8 cellular contexts compared by ENCODE assay signal in genomic region chr3:43285644-43286043, GRCh38. TPM values are rescaled to one million over a fixed set of nuclear protein-coding genes. Genes with fewer than 3 reads are reported as not detected.
A peak's percentile ranks its signal among the peaks of the same experiment; 100 is the strongest.
DNase-seq lines count a peak whose midpoint lies in the region; ATAC-seq, FAIRE-seq and TF ChIP-seq lines count a peak whose summit lies in the region.

No MANE protein-coding gene starts in this region.

- H3K27me3 Mint-ChIP-seq in mesothelial cell of epicardium (ENCODE audit: low read depth): peaks cover 16% of the 10 kb centered on the region

- in situ Hi-C loops in GM12878 (cut with MboI): no loop called here

- no peak for FAIRE-seq in GM12878 (lab: Jason Lieb, UNC)
- no peak for FAIRE-seq in urothelium cell line (lab: Jason Lieb, UNC)

- H3K4me1 ChIP-seq in GM12878 (ENCODE audit: control insufficient read depth, insufficient read depth, low read length) (peaks cover 5% of the 10 kb centered on the region; the same call in 1 of the 2 replicates), upper lobe of left lung (peaks cover 20 to 40% (median 26%) of the 10 kb centered on the region in 4 donors)

- H3K9ac ChIP-seq in GM12878 (ENCODE audit: control insufficient read depth, insufficient read depth, low read length): no peak overlapping the region

- no peak for ATAC-seq in Right ventricle myocardium superior (ENCODE audit: poor library complexity)
- no peak for ATAC-seq in left cardiac atrium
- no peak for ATAC-seq in GM12878
- no peak for ATAC-seq in upper lobe of left lung (ENCODE audit: low FRiP score in 2 of 2)

- H3K27me3 ChIP-seq in GM12878 (replicated peaks in 1 of 2; ENCODE audit: control insufficient read depth in 2 of 2, insufficient read depth in 2 of 2, low read length in 1 of 2): peaks cover 0 to 2% of the 10 kb centered on the region in 2 experiments; a peak in 1 of 4 replicates
- no peaks in the 10 kb centered on the region for H3K27me3 ChIP-seq in upper lobe of left lung

- H3K36me3 ChIP-seq in GM12878 (ENCODE audit: control insufficient read depth in 2 of 2, insufficient read depth in 2 of 2, low read length in 1 of 2): peaks cover 0 to 8% of the 10 kb centered on the region in 2 experiments; a peak in 1 of 4 replicates
- no peaks in the 10 kb centered on the region for H3K36me3 ChIP-seq in upper lobe of left lung

- POLR2A ChIA-PET in GM12878 (lab: Charles Lee): interaction anchor here (0.8 kb wide), 1 partner anchor 9 kb away, joined by 3 read pairs; no protein-coding TSS in a partner anchor

- H3K27ac ChIP-seq in GM12878 (ENCODE audit: control insufficient read depth, insufficient read depth): no peak overlapping the region
- peak overlapping the region; percentile 88 to 98 (median 96) for H3K27ac ChIP-seq in upper lobe of left lung

- TF ChIP-seq EP300 in GM12878 (IDR thresholded peaks at IDR 0.05; ENCODE audit: borderline replicate concordance in 1 of 2, control insufficient read depth in 1 of 2, low read depth in 2 of 2, low read length in 2 of 2): no peak
- TF ChIP-seq EP300 in upper lobe of left lung (IDR thresholded peaks at IDR 0.05): no peak

- H3K36me3 Mint-ChIP-seq in mesothelial cell of epicardium: no peaks in the 10 kb centered on the region

- RAD21 ChIA-PET in GM12878 (lab: Charles Lee; ENCODE audit: unreplicated experiment): interaction anchor here (1.6 kb wide), 1 partner anchor 11 kb away, joined by 5 read pairs; no protein-coding TSS in a partner anchor

- peaks cover 38% of the 10 kb centered on the region for H3K79me2 ChIP-seq in GM12878 (ENCODE audit: control insufficient read depth, insufficient read depth, low read length)

- peaks cover 33% of the 10 kb centered on the region for H3K4me1 Mint-ChIP-seq in mesothelial cell of epicardium

- H3K27ac Mint-ChIP-seq in mesothelial cell of epicardium: no peak overlapping the region

- no peaks in the 10 kb centered on the region for H3K9me3 ChIP-seq in GM12878 (replicated peaks; ENCODE audit: control insufficient read depth, insufficient read depth, low read length)
- no peaks in the 10 kb centered on the region for H3K9me3 ChIP-seq in upper lobe of left lung

- BruUV-seq in GM12878 (replicated peaks; lab: Mats Ljungman, UMichigan): no TSS peak

- H3K4me3 ChIP-seq in GM12878: no peak overlapping the region
- peak overlapping the region in 3 of 4 donors; percentile 62 to 71 (median 70) for H3K4me3 ChIP-seq in upper lobe of left lung

- TF ChIP-seq CTCF in GM12878 (IDR thresholded peaks at IDR 0.05 in 2 of 3, conservative IDR thresholded peaks at IDR 0.05 in 1 of 3; ENCODE audit: control insufficient read depth in 2 of 3, extremely low read depth in 1 of 3, insufficient read depth in 1 of 3, low read depth in 3 of 3, low read length in 3 of 3) (no peak), mesothelial cell of epicardium (IDR thresholded peaks at IDR 0.05; ENCODE audit: unreplicated experiment) (no peak), upper lobe of left lung (IDR thresholded peaks at IDR 0.05) (no peak)

- no peaks in the 10 kb centered on the region for H3K9me3 Mint-ChIP-seq in mesothelial cell of epicardium

- H2AFZ ChIP-seq in GM12878 (ENCODE audit: control insufficient read depth, low read depth, low read length): no peak overlapping the region

- SMC1A ChIA-PET in GM12878 (lab: Charles Lee; ENCODE audit: uncharacterized antibody, unreplicated experiment): interaction anchor here (1.2 to 2.0 kb wide), 5 partner anchors 11 to 123 kb away, joined by 4 to 11 read pairs (median 5); no protein-coding TSS in a partner anchor

- H4K20me1 ChIP-seq in GM12878 (ENCODE audit: control insufficient read depth, insufficient read depth): no peaks in the 10 kb centered on the region

- TF ChIP-seq POLR2A in GM12878 (IDR thresholded peaks at IDR 0.05; ENCODE audit: low read depth, low read length) (no peak), upper lobe of left lung (IDR thresholded peaks at IDR 0.05) (no peak)

- H3K4me2 ChIP-seq in GM12878 (ENCODE audit: control insufficient read depth, insufficient read depth): peak overlapping the region; percentile 75; the same call in 1 of the 2 replicates

- no peak for TF ChIP-seq RAD21 in GM12878 (IDR thresholded peaks at IDR 0.05; ENCODE audit: insufficient read depth, low read depth, low read length)

- DNase-seq in Right ventricle myocardium superior: peak; percentile 42
- no peak for DNase-seq in left cardiac atrium
- no peak for DNase-seq in GM12878 (ENCODE audit: low read depth, low spot score)
- no peak for DNase-seq in mesothelial cell of epicardium (ENCODE audit: low spot score in 2 of 2, unreplicated experiment in 2 of 2)
- no peak for DNase-seq in upper lobe of left lung
- no peak for DNase-seq in urothelium cell line (ENCODE audit: low spot score)
- no peak for DNase-seq in dermis blood vessel endothelial cell
- no peak for DNase-seq in NCI-H2107 treated with DMSO at 0.1 percent for 48 hours (lab: John Stamatoyannopoulos, UW; ENCODE audit: unreplicated experiment)

- 58% methylated on average over 11 of the region's 11 CpGs for WGBS in GM12878 (ENCODE audit: insufficient coverage, insufficient replicate concordance, low lambda C conversion rate, missing lambda C conversion rate)
- WGBS in upper lobe of left lung, 2 donors: 48 to 66% methylated on average over 7 to 11 of the region's 11 CpGs

- intact Hi-C loops in Right ventricle myocardium superior (cut with DNase I): no loop called here
- intact Hi-C loops in left cardiac atrium (cut with DNase I): loop anchor here (5.0 to 10.0 kb wide), 4 partner anchors 61 to 217 kb away; no protein-coding TSS in a partner anchor
- intact Hi-C loops in GM12878 (cut with micrococcal nuclease; ENCODE audit: unreplicated experiment): no loop called here

- CTCF ChIA-PET in GM12878 (lab: Yijun Ruan, JAX): interaction anchor here (0.7 to 2.5 kb wide), 4 partner anchors 10 to 92 kb away, joined by 3 to 16 read pairs (median 3); no protein-coding TSS in a partner anchor

- H3K4me3 Mint-ChIP-seq in mesothelial cell of epicardium: peak overlapping the region; percentile 92

TF ChIP-seq in GM12878, 131 proteins besides CTCF, POLR2A, EP300 and RAD21 (continues in another document):
- no peak for TF ChIP-seq BACH1 (IDR thresholded peaks at IDR 0.05; ENCODE audit: borderline replicate concordance)
- no peak for TF ChIP-seq PAX5 (IDR thresholded peaks at IDR 0.05; ENCODE audit: borderline replicate concordance, low read depth, low read length)
- no peak for TF ChIP-seq NR2F1 (conservative IDR thresholded peaks at IDR 0.05)
- TF ChIP-seq SMC3 (IDR thresholded peaks at IDR 0.05; ENCODE audit: borderline replicate concordance, low read length): no peak
- no peak for TF ChIP-seq TARDBP (IDR thresholded peaks at IDR 0.05; ENCODE audit: borderline replicate concordance)

RNA-seq across cellular contexts. Expression of gene SNRK, which starts 0.7 kb away (rescaled TPM):
- total RNA-seq in Right ventricle myocardium superior (18.7 TPM), left cardiac atrium (10 to 100 TPM; 20.2 to 29.3 TPM), GM12878 (2014; rRNA removed) (10.8 and 13.5 TPM in 2 replicates), GM12878 (2014; rRNA removed; fragmentation: Illumina TruSeq; extraction: Trizol) (11.6 and 12.1 TPM in 2 replicates), GM12878 (2021) (10.8 and 11.4 TPM in 2 replicates), mesothelial cell of epicardium (19.3 to 21.1 TPM (median 20.9 TPM) in 3 replicates), upper lobe of left lung (10 to 100 TPM; 25.1 to 68.5 (median 45.3) TPM), dermis blood vessel endothelial cell (185 and 192 TPM in 2 replicates)
- 34.1 and 35.4 TPM in 2 replicates for total RNA-seq in GM12878 (2013; cell fraction: nucleolus; rRNA removed)
- 3.6 TPM for polyA plus RNA-seq in GM12878 (2011; ENCODE audit: low read depth)
- polyA plus RNA-seq in GM12878 (2011; rRNA removed) (9.9 and 14.0 TPM in 2 replicates), GM12878 (2014; fragmentation: Illumina TruSeq; extraction: Trizol) (8.2 and 10.1 TPM in 2 replicates), GM12878 (2014; fragmentation: Nextera tagmentation; extraction: Ambion mirVana) (1 to 10 TPM; 1.6 to 2.2 TPM), GM12878 (2014; rRNA removed) (6.2 and 7.7 TPM in 2 replicates), GM12878 (2016; fragmentation: Nextera tagmentation; extraction: Ambion mirVana) (1 to 10 TPM; 5.5 to 7.0 TPM)
- 5.5 and 6.0 TPM in 2 replicates for polyA plus RNA-seq in GM12878 (2011; cell fraction: cytosol; rRNA removed)
- 9.4 and 10.8 TPM in 2 replicates for polyA plus RNA-seq in GM12878 (2011; cell fraction: nucleus; rRNA removed)
- 4.9 and 5.4 TPM in 2 replicates for polyA plus RNA-seq in GM12878 (2012)
- polyA minus RNA-seq in GM12878 (2011; rRNA and poly(A)+ RNA removed): 25.1 and 32.6 TPM in 2 replicates
- 8.5 and 11.8 TPM in 2 replicates for polyA minus RNA-seq in GM12878 (2011; cell fraction: cytosol; rRNA and poly(A)+ RNA removed)
- 9.2 and 11.8 TPM in 2 replicates for polyA minus RNA-seq in GM12878 (2011; cell fraction: nucleus; rRNA and poly(A)+ RNA removed)

Comparison
In these comparisons a context has a peak if more than half of its experiments do, and no peak if none do; other contexts are left out.
1. intact Hi-C loops: an anchor here in left cardiac atrium (5.0 to 10.0 kb wide); none called in Right ventricle myocardium superior and GM12878.